In genomic region chr3:112247351-112247750, GRCh38 we compare ENCODE assay signal across 25 cellular contexts. TPM values are rescaled to one million over a fixed set of nuclear protein-coding genes. Genes with fewer than 3 reads are reported as not detected.
A peak's percentile ranks its signal among the peaks of the same experiment; 100 is the strongest.
DNase-seq lines count a peak whose midpoint lies in the region; ATAC-seq and TF ChIP-seq lines count a peak whose summit lies in the region.
"Had no signal": no experiment of that assay in that cellular context is flagged by ENCODE, and none has a peak within 500 bp of the region (broad histone marks: within the 10 kb centered on the region; RNA-seq: fewer than 3 reads in every experiment).

No MANE protein-coding gene starts in this region.

- no peaks in the 10 kb centered on the region for H3K9me2 ChIP-seq in MM.1S (replicated peaks; ENCODE audit: insufficient read depth, low read length)

- DNase-seq in MM.1S (no peak), memory B cell (ENCODE audit: low spot score in 2 of 2) (no peak), HUDEP-2 (lab: John Stamatoyannopoulos, UW; ENCODE audit: unreplicated experiment in 76 of 76) (no peak), HuH-7 (ENCODE audit: low spot score) (no peak), NCI-H2171 treated with DMSO at 0.1 percent for 48 hours (lab: John Stamatoyannopoulos, UW) (no peak)
- DNase-seq: ACHN; AML-193; Caco-2; CD4-positive, CD25-positive, alpha-beta regulatory T cell; GF-D8; GM23248; HCEC 1CT; NCI-H187; NCI-H2107; NCI-H2227 treated with DMSO at 0.1 percent for 48 hours; NCI-H510A treated with DMSO at 0.1 percent for 48 hours; NCI-H82 had no signal

- peaks cover 11% of the 10 kb centered on the region for H3K4me1 ChIP-seq in MM.1S (ENCODE audit: low read length)
- no peaks in the 10 kb centered on the region for H3K4me1 ChIP-seq in gastroesophageal sphincter
- H3K4me1 ChIP-seq: Caco-2 had no signal

- H3K27ac Mint-ChIP-seq in memory B cell: no peak overlapping the region
- H3K27ac Mint-ChIP-seq: CD4-positive, CD25-positive, alpha-beta regulatory T cell; T-helper 2 cell treated with Interferon-gamma antibody and Interleukin-4, amounts not matched to agents 5 μg/mL and 100 μg/mL, for 36 hours had no signal

- TF ChIP-seq EP300 in gastroesophageal sphincter (IDR thresholded peaks at IDR 0.05): no peak

- peaks cover 3% of the 10 kb centered on the region for H3K27me3 Mint-ChIP-seq in memory B cell

- H3K36me3 ChIP-seq in MM.1S (replicated peaks; ENCODE audit: insufficient read depth, low read length) (no peaks in the 10 kb centered on the region), gastroesophageal sphincter (no peaks in the 10 kb centered on the region)

- H3K27ac ChIP-seq in MM.1S (ENCODE audit: low read length): no peak overlapping the region
- no peak overlapping the region for H3K27ac ChIP-seq in gastroesophageal sphincter
- H3K27ac ChIP-seq: GM23248, SK-N-MC had no signal

- TF ChIP-seq POLR2A in gastroesophageal sphincter (IDR thresholded peaks at IDR 0.05): no peak

- peaks cover 3% of the 10 kb centered on the region for H3K4me1 Mint-ChIP-seq in memory B cell
- H3K4me1 Mint-ChIP-seq: CD4-positive, CD25-positive, alpha-beta regulatory T cell had no signal

- peaks cover 4% of the 10 kb centered on the region for H3K9me3 Mint-ChIP-seq in memory B cell
- H3K9me3 Mint-ChIP-seq: T-helper 2 cell treated with Interferon-gamma antibody and Interleukin-4, amounts not matched to agents 5 μg/mL and 100 μg/mL, for 36 hours had no signal

- H3K9ac ChIP-seq in MM.1S (ENCODE audit: low read length): no peak overlapping the region
- H3K9ac ChIP-seq: GM23248 had no signal

- H3F3A ChIP-seq in MM.1S (ENCODE audit: insufficient read depth, low read length): no peaks in the 10 kb centered on the region

- H3K9me3 ChIP-seq in MM.1S (replicated peaks; ENCODE audit: insufficient read depth, low read length): no peaks in the 10 kb centered on the region
- H3K9me3 ChIP-seq in gastroesophageal sphincter: no peaks in the 10 kb centered on the region
- H3K9me3 ChIP-seq: Caco-2 had no signal

- H3K4me2 ChIP-seq in MM.1S (ENCODE audit: low read depth, low read length): no peak overlapping the region

- peaks cover 2% of the 10 kb centered on the region for H3K36me3 Mint-ChIP-seq in memory B cell
- H3K36me3 Mint-ChIP-seq: CD4-positive, CD25-positive, alpha-beta regulatory T cell had no signal

- H3K4me3 ChIP-seq in MM.1S (ENCODE audit: low read length) (no peak overlapping the region), gastroesophageal sphincter (no peak overlapping the region)
- H3K4me3 ChIP-seq: GM23248, SK-N-MC had no signal

- H3K79me2 ChIP-seq in MM.1S (ENCODE audit: low read length): no peaks in the 10 kb centered on the region

- H2AFZ ChIP-seq in MM.1S (ENCODE audit: low read length): peak overlapping the region; percentile 47; the same call in 1 of the 2 replicates
- H2AFZ ChIP-seq: GM23248 had no signal

- TF ChIP-seq CTCF in MM.1S (IDR thresholded peaks at IDR 0.05; ENCODE audit: low read length) (no peak), gastroesophageal sphincter (IDR thresholded peaks at IDR 0.05) (no peak)

- peak; percentile 27 for ATAC-seq in GM18502 (IDR thresholded peaks at IDR 0.05; ENCODE audit: poor library complexity, unreplicated experiment)
- ATAC-seq in HG02884 (IDR thresholded peaks at IDR 0.05; ENCODE audit: unreplicated experiment): peak; percentile 20
- peak; percentile 35 for ATAC-seq in memory B cell (ENCODE audit: low read depth)
- ATAC-seq in gastroesophageal sphincter: no peak
- ATAC-seq: Right ventricle myocardium inferior had no signal

- H3K27me3 ChIP-seq in MM.1S (replicated peaks; ENCODE audit: insufficient read depth, low read length): no peaks in the 10 kb centered on the region
- H3K27me3 ChIP-seq in gastroesophageal sphincter: no peaks in the 10 kb centered on the region

- no peaks in the 10 kb centered on the region for H4K20me1 ChIP-seq in MM.1S (ENCODE audit: insufficient read depth, low read length)

- WGBS in gastroesophageal sphincter (ENCODE audit: low coverage in 1 of 2), 2 donors: 12 to 26% methylated on average over 2 of the region's 2 CpGs

- no peak overlapping the region for H3K4me3 Mint-ChIP-seq in memory B cell
- H3K4me3 Mint-ChIP-seq: CD4-positive, CD25-positive, alpha-beta regulatory T cell; T-helper 2 cell treated with Interferon-gamma antibody and Interleukin-4, amounts not matched to agents 5 μg/mL and 100 μg/mL, for 36 hours had no signal

RNA-seq across cellular contexts. Expression of gene SLC9C1, which starts 46.7 kb away (rescaled TPM):
- under 1 TPM in 1 of 4 donors, not detected in 3; 0.15 TPM for total RNA-seq in gastroesophageal sphincter
- total RNA-seq: Caco-2; CD4-positive, CD25-positive, alpha-beta regulatory T cell; Daoy; GM23248; LHCN-M2 had no signal
